ENCODE assay signal across 13 cellular contexts in the genomic region with DNA sequence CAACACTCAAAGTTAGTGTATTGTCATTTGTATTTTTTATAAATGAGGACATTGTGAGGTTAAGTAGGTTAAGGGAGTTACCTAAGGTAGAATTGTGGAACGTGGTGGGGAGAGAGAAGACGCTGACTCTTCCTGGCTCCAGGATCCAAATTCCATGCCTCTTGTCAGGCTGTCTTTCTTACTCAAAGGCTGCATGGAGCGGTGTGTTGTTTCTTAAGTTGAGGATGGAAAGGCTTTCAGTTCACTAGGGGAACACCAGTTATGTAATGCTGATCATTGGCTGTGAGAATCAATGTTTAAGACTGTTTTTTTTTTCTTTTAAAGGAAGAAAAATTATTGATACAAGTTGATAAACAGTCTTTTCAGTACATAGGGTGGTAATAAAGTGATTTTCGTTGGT. TPM values are rescaled to one million over a fixed set of nuclear protein-coding genes. Genes with fewer than 3 reads are reported as not detected.
DNase-seq lines count a peak whose midpoint lies in the region; ATAC-seq and TF ChIP-seq lines count a peak whose summit lies in the region.
"Had no signal": no experiment of that assay in that cellular context is flagged by ENCODE, and none has a peak within 500 bp of the region (broad histone marks: within the 10 kb centered on the region; RNA-seq: fewer than 3 reads in every experiment).

No MANE protein-coding gene starts in this region.

- peak overlapping the region; percentile 11 for H3K27ac Mint-ChIP-seq in stimulated activated naive CD8-positive, alpha-beta T cell treated with anti-CD3 and anti-CD28 coated beads, Interleukin-15, Interleukin-2, amounts not matched to agents 100 ng/mL and 50 ng/mL, for 24 hours

- H3K4me3 Mint-ChIP-seq in stimulated activated naive CD8-positive, alpha-beta T cell treated with anti-CD3 and anti-CD28 coated beads, Interleukin-15, Interleukin-2, amounts not matched to agents 100 ng/mL and 50 ng/mL, for 24 hours, result peak overlapping the region; percentile 45

- H3K27me3 ChIP-seq in PC-3 (ENCODE audit: low read length) (no peaks in the 10 kb centered on the region), fibroblast of lung (ENCODE audit: control insufficient read depth, insufficient read depth, low read length) (no peaks in the 10 kb centered on the region)

- peak overlapping the region; percentile 85 for H3K4me2 ChIP-seq in PC-3 (ENCODE audit: low read length)
- H3K4me2 ChIP-seq in fibroblast of lung (ENCODE audit: extremely low read depth, insufficient read depth, low read length), result peak overlapping the region; percentile 37

- BruUV-seq in PC-3 (replicated peaks; lab: Mats Ljungman, UMichigan), result no TSS peak

- no peak for DNase-seq in stimulated activated naive CD8-positive, alpha-beta T cell treated with anti-CD3 and anti-CD28 coated beads, Interleukin-15, Interleukin-2, amounts not matched to agents 100 U/mL and 50 U/mL, for 24 hours
- DNase-seq in PC-3, result no peak
- no peak for DNase-seq in fibroblast of lung (ENCODE audit: low read depth in 2 of 2)
- DNase-seq in RKO (ENCODE audit: low spot score), result no peak
- DNase-seq in NCI-H2227 (lab: John Stamatoyannopoulos, UW; ENCODE audit: unreplicated experiment), result no peak
- DNase-seq: activated effector memory CD4-positive, alpha-beta T cell treated with Interleukin-2 at 50 U/mL for 16 hours; Caco-2; NCI-H1694 treated with DMSO at 0.1 percent for 48 hours; psoas muscle had no signal

- peaks cover 55% of the 10 kb centered on the region for H4K20me1 ChIP-seq in PC-3 (ENCODE audit: low read length)
- peaks cover 17% of the 10 kb centered on the region for H4K20me1 ChIP-seq in fibroblast of lung (ENCODE audit: control insufficient read depth, extremely low read depth, insufficient read depth, low read length)

- H3K9me3 ChIP-seq in PC-3 (ENCODE audit: low read length) (no peaks in the 10 kb centered on the region), fibroblast of lung (ENCODE audit: control insufficient read depth, insufficient read depth, low read depth, low read length) (no peaks in the 10 kb centered on the region)
- H3K9me3 ChIP-seq: Caco-2, psoas muscle had no signal

- H3K27ac ChIP-seq in PC-3 (ENCODE audit: low read length) (no peak overlapping the region), fibroblast of lung (ENCODE audit: insufficient read depth, low read length) (no peak overlapping the region)
- H3K27ac ChIP-seq: coronary artery, psoas muscle had no signal

- H3K4me3 ChIP-seq in PC-3 (ENCODE audit: low read length) (peak overlapping the region; percentile 96), fibroblast of lung (replicated peaks in 1 of 4; ENCODE audit: control extremely low read depth in 1 of 4, insufficient read depth in 1 of 4, low read depth in 3 of 4, low read length in 4 of 4) (no peak overlapping the region)
- H3K4me3 ChIP-seq: coronary artery had no signal

- H2AFZ ChIP-seq in PC-3 (ENCODE audit: low read length), result no peak overlapping the region
- H2AFZ ChIP-seq in fibroblast of lung (ENCODE audit: low read length), result no peak overlapping the region

- H3K36me3 Mint-ChIP-seq in stimulated activated naive CD8-positive, alpha-beta T cell treated with anti-CD3 and anti-CD28 coated beads, Interleukin-15, Interleukin-2, amounts not matched to agents 100 ng/mL and 50 ng/mL, for 24 hours (ENCODE audit: low read depth), result peaks cover 30% of the 10 kb centered on the region

- no peak for ATAC-seq in stimulated activated naive CD8-positive, alpha-beta T cell treated with anti-CD3 and anti-CD28 coated beads, Interleukin-15, Interleukin-2, amounts not matched to agents 100 U/mL and 50 U/mL, for 24 hours
- ATAC-seq in PC-3 (no peak), GM18870 (IDR thresholded peaks at IDR 0.05; ENCODE audit: unreplicated experiment) (no peak), GM18867 (IDR thresholded peaks at IDR 0.05; ENCODE audit: unreplicated experiment) (no peak)
- ATAC-seq: psoas muscle had no signal

- H3F3A ChIP-seq in PC-3 (ENCODE audit: low read length, unreplicated experiment), result no peaks in the 10 kb centered on the region

- H3K9me3 Mint-ChIP-seq in stimulated activated naive CD8-positive, alpha-beta T cell treated with anti-CD3 and anti-CD28 coated beads, Interleukin-15, Interleukin-2, amounts not matched to agents 100 ng/mL and 50 ng/mL, for 24 hours, result no peaks in the 10 kb centered on the region

- CTCF ChIA-PET in PC-3 (lab: Charles Lee), result no interaction called here

- H3K36me3 ChIP-seq in PC-3 (ENCODE audit: low read depth, low read length), result no peaks in the 10 kb centered on the region; the same call in 1 of the 2 replicates
- peaks cover 3% of the 10 kb centered on the region for H3K36me3 ChIP-seq in fibroblast of lung (ENCODE audit: control insufficient read depth, insufficient read depth, low read length)

- H3K4me1 ChIP-seq in PC-3 (ENCODE audit: insufficient read depth, low read length), result peaks cover 40% of the 10 kb centered on the region
- H3K4me1 ChIP-seq in fibroblast of lung (ENCODE audit: control insufficient read depth, extremely low read depth, insufficient read depth, low read length), result peaks cover 12% of the 10 kb centered on the region

- H3K9ac ChIP-seq in PC-3 (ENCODE audit: low read length), result no peak overlapping the region
- H3K9ac ChIP-seq in fibroblast of lung (ENCODE audit: insufficient read depth, low read length), result no peak overlapping the region

- intact Hi-C loops in PC-3 (cut with micrococcal nuclease), result no loop called here

- peaks cover 63% of the 10 kb centered on the region for H3K4me1 Mint-ChIP-seq in stimulated activated naive CD8-positive, alpha-beta T cell treated with anti-CD3 and anti-CD28 coated beads, Interleukin-15, Interleukin-2, amounts not matched to agents 100 ng/mL and 50 ng/mL, for 24 hours (ENCODE audit: low read depth)

- peaks cover 81% of the 10 kb centered on the region for H3K79me2 ChIP-seq in PC-3 (ENCODE audit: low read length)
- peaks cover 78% of the 10 kb centered on the region for H3K79me2 ChIP-seq in fibroblast of lung (ENCODE audit: control insufficient read depth, insufficient read depth, low read length)

- TF ChIP-seq CTCF in PC-3 (conservative IDR thresholded peaks at IDR 0.05; ENCODE audit: low read depth, low read length), result no peak
- TF ChIP-seq CTCF in fibroblast of lung (conservative IDR thresholded peaks at IDR 0.05 in 1 of 2, IDR thresholded peaks at IDR 0.05 in 1 of 2; ENCODE audit: low read depth in 1 of 2, low read length in 2 of 2), result no peak

- POLR2A ChIA-PET in PC-3 (lab: Charles Lee; ENCODE audit: unreplicated experiment), result no interaction called here

- no peaks in the 10 kb centered on the region for H3K9me2 ChIP-seq in PC-3 (replicated peaks; ENCODE audit: low read length)

- no peaks in the 10 kb centered on the region for H3K27me3 Mint-ChIP-seq in stimulated activated naive CD8-positive, alpha-beta T cell treated with anti-CD3 and anti-CD28 coated beads, Interleukin-15, Interleukin-2, amounts not matched to agents 100 ng/mL and 50 ng/mL, for 24 hours

RNA-seq across cellular contexts. Expression of gene UBE2L3, which starts 2.9 kb away (rescaled TPM):
- 50.7 and 72.0 TPM in 2 replicates for total RNA-seq in PC-3 (2014; rRNA removed)
- total RNA-seq in fibroblast of lung, result 19.8 and 23.8 TPM in 2 replicates
- 82.4 and 109 TPM in 2 replicates for polyA plus RNA-seq in fibroblast of lung
- polyA plus RNA-seq in fibroblast of lung (2012), result 77.0 and 95.2 TPM in 2 replicates
- polyA minus RNA-seq in fibroblast of lung (ENCODE audit: low replicate concordance), result 43.9 and 46.0 TPM in 2 replicates

RNA-seq across cellular contexts. Expression of gene RIMBP3C, which starts 19.1 kb away (rescaled TPM):
- total RNA-seq in PC-3 (2014; rRNA removed) (0.29 TPM in 1 of 2 replicates, not detected in the other), fibroblast of lung (under 0.01 and 0.50 TPM in 2 replicates)
- 0.02 and 0.03 TPM in 2 replicates for polyA plus RNA-seq in fibroblast of lung
- polyA plus RNA-seq in fibroblast of lung (2012), result 0.06 TPM in 1 of 2 replicates, not detected in the other
- 1.3 and 1.8 TPM in 2 replicates for polyA minus RNA-seq in fibroblast of lung (ENCODE audit: low replicate concordance)
- total RNA-seq: psoas muscle had no signal

RNA-seq across cellular contexts. Expression of gene YDJC, which starts 59.4 kb away (rescaled TPM):
- total RNA-seq in PC-3 (2014; rRNA removed), result 79.4 and 122 TPM in 2 replicates
- 7.4 and 10.4 TPM in 2 replicates for total RNA-seq in fibroblast of lung
- polyA plus RNA-seq in fibroblast of lung, result 4.7 and 5.7 TPM in 2 replicates
- polyA plus RNA-seq in fibroblast of lung (2012), result 10.6 and 16.0 TPM in 2 replicates
- polyA minus RNA-seq in fibroblast of lung (ENCODE audit: low replicate concordance), result 8.0 and 13.5 TPM in 2 replicates
